In the genomic region with DNA sequence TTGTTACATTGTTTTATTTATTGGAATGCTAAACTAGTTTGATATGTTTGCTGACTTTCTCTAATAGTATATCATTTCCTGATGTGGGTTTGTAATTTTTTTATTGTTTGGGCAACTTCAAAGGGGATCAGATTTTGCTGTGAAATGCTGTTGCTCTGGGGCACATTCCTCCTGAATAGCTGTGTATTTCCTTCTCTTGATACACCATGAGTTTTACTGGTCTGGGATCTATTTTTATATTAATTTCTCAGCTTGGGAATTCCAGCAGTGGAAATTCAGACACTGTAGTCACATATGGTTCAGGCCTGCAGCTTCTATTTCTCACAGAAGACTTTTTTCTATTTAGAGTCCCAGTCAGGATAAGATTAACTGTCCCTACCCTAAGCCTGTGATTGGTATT, we compare ENCODE assay signal across 22 cellular contexts.
"Had no signal": no experiment of that assay in that cellular context is flagged by ENCODE, and none has a peak within 500 bp of the region (broad histone marks: within the 10 kb centered on the region; RNA-seq: fewer than 3 reads in every experiment).

No MANE protein-coding gene starts in this region.

- H3K36me3 ChIP-seq: gastroesophageal sphincter, stomach, transverse colon, uterus had no signal

- H3K4me2 ChIP-seq: smooth muscle cell had no signal

- H3K4me1 ChIP-seq: uterus had no signal

- H3K9me3 ChIP-seq: stomach, transverse colon, uterus had no signal

- H3K4me3 Mint-ChIP-seq: activated naive CD4-positive, alpha-beta T cell treated with anti-CD3 and anti-CD28 coated beads for 36 hours; activated naive CD8-positive, alpha-beta T cell treated with anti-CD3 and anti-CD28 coated beads, Interleukin-2, amount 10 ng/mL, durations not matched to agents 7 days and 5 days; neural crest cell; stimulated activated memory B cell treated with anti-CD40 and anti-IgM and Interleukin-4, amounts not matched to agents 10 μg/mL and 1 μg/mL and 100 μg/mL, for 72 hours; T-helper 17 cell had no signal

- H3K4me1 Mint-ChIP-seq: stimulated activated memory B cell treated with anti-CD40 and anti-IgM and Interleukin-4, amounts not matched to agents 10 μg/mL and 1 μg/mL and 100 μg/mL, for 72 hours had no signal

- H3K27ac ChIP-seq: gastroesophageal sphincter, stomach, transverse colon, uterus had no signal

- ATAC-seq: esophagus mucosa; gastroesophageal sphincter; sciatic nerve; stimulated activated memory B cell treated with anti-CD40 and anti-IgM and Interleukin-4, amounts not matched to agents 10 μg/mL and 1 μg/mL and 100 μg/mL, for 72 hours; T-helper 17 cell had no signal

- H3K27ac Mint-ChIP-seq: activated naive CD4-positive, alpha-beta T cell treated with anti-CD3 and anti-CD28 coated beads for 36 hours; activated naive CD8-positive, alpha-beta T cell treated with anti-CD3 and anti-CD28 coated beads, Interleukin-2, amount 10 ng/mL, durations not matched to agents 7 days and 5 days; stimulated activated memory B cell treated with anti-CD40 and anti-IgM and Interleukin-4, amounts not matched to agents 10 μg/mL and 1 μg/mL and 100 μg/mL, for 72 hours; T-helper 17 cell had no signal

- DNase-seq: activated CD4-positive, alpha-beta T cell treated with anti-CD3 and anti-CD28 coated beads for 4 hours; activated CD4-positive, alpha-beta T cell treated with anti-CD3 and anti-CD28 coated beads, Interleukin-2, amount 50 U/mL, for 48 hours; activated CD4-positive, CD25-positive, alpha-beta regulatory T cell; activated naive CD4-positive, alpha-beta T cell treated with anti-CD3 and anti-CD28 coated beads for 36 hours; activated naive CD8-positive, alpha-beta T cell treated with anti-CD3 and anti-CD28 coated beads, Interleukin-2, amount 10 ng/mL, durations not matched to agents 7 days and 5 days; activated T-cell treated with anti-CD3 and anti-CD28 coated beads, Interleukin-2, amount 50 U/mL, for 48 hours; effector CD4-positive, alpha-beta T cell; head of caudate nucleus; hypothalamus; occipital lobe; posterior cingulate gyrus; stimulated activated CD4-positive, alpha-beta T cell treated with anti-CD3 and anti-CD28 coated beads, Interleukin-15, amount 100 ng/mL, for 24 hours; stomach; T-helper 17 cell; transverse colon; uterus had no signal

- H3K4me3 ChIP-seq: gastroesophageal sphincter, smooth muscle cell, stomach, transverse colon, uterus had no signal

- H3K27me3 ChIP-seq: gastroesophageal sphincter, uterus had no signal
